In the genomic region with DNA sequence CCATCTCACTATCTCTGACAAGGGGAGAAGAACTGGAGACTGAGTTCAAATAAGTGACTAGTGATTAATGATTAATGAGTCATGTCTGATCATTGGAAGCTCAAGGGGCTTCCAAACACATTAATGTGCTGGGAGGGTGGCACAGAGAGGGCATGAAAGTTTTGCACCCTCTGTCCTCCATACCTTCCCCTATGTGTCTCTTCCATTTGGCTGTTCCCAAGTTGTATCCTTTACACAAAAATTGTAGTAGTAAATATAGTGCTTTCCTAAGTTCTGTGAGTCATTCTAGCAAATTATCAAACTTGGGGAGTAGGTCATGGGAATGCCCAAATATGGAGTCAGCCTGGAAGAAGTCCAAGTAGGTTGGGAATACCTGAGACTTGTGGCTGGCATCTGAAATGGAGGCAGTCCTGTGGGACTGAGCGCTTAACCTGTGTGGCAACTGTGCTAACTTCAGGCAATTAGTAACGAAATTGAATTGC, we compare ENCODE assay signal across 1 cellular context.
TF ChIP-seq lines count a peak whose summit lies in the region.

No MANE protein-coding gene starts in this region.

TF ChIP-seq in HEK293, 187 proteins besides CTCF, POLR2A, EP300 and RAD21 (continued from another document):
- TF ChIP-seq, protein P1, sequence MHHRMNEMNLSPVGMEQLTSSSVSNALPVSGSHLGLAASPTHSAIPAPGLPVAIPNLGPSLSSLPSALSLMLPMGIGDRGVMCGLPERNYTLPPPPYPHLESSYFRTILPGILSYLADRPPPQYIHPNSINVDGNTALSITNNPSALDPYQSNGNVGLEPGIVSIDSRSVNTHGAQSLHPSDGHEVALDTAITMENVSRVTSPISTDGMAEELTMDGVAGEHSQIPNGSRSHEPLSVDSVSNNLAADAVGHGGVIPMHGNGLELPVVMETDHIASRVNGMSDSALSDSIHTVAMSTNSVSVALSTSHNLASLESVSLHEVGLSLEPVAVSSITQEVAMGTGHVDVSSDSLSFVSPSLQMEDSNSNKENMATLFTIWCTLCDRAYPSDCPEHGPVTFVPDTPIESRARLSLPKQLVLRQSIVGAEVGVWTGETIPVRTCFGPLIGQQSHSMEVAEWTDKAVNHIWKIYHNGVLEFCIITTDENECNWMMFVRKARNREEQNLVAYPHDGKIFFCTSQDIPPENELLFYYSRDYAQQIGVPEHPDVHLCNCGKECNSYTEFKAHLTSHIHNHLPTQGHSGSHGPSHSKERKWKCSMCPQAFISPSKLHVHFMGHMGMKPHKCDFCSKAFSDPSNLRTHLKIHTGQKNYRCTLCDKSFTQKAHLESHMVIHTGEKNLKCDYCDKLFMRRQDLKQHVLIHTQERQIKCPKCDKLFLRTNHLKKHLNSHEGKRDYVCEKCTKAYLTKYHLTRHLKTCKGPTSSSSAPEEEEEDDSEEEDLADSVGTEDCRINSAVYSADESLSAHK (tag by site-specific recombination; IDR thresholded peaks at IDR 0.05) = no peak
- TF ChIP-seq ZNF335 (tag by site-specific recombination; conservative IDR thresholded peaks at IDR 0.05) = 0 out of 2 replicates have a peak, but pooled peaks have one; percentile 17
- no peak for TF ChIP-seq ZBTB17 (tag by site-specific recombination; IDR thresholded peaks at IDR 0.05)
- TF ChIP-seq ZNF292 (tag by site-specific recombination; IDR thresholded peaks at IDR 0.05; ENCODE audit: borderline replicate concordance, low read depth) = no peak
- TF ChIP-seq ZNF747 (tag by site-specific recombination; IDR thresholded peaks at IDR 0.05) = no peak
